Comparison of ENCODE assay signal across 8 cellular contexts in genomic region chr2:116645155-116645554, GRCh38.
"Had no signal": no experiment of that assay in that cellular context is flagged by ENCODE, and none has a peak within 500 bp of the region (broad histone marks: within the 10 kb centered on the region; RNA-seq: fewer than 3 reads in every experiment).

No MANE protein-coding gene starts in this region.

- ATAC-seq: HCT116 had no signal

- H3K27ac ChIP-seq: GM23248, KMS-11 had no signal

- FAIRE-seq: HTR-8/SVneo had no signal

- DNase-seq: GM23248, GOT3, H7, KBM-7 had no signal

- H3K9ac ChIP-seq: GM23248, KMS-11 had no signal

- H2AFZ ChIP-seq: GM23248 had no signal

- H3K4me3 ChIP-seq: GM23248, HAP-1 had no signal

- H3K4me2 ChIP-seq: KMS-11 had no signal

- H3K4me1 ChIP-seq: HAP-1 had no signal

- H3K36me3 ChIP-seq: HAP-1 had no signal

- H3K9me3 ChIP-seq: HAP-1 had no signal
